23 cellular contexts compared by ENCODE assay signal in genomic region chr1:43251024-43251423, GRCh38. TPM values are rescaled to one million over a fixed set of nuclear protein-coding genes. Genes with fewer than 3 reads are reported as not detected.
A peak's percentile ranks its signal among the peaks of the same experiment; 100 is the strongest.
DNase-seq lines count a peak whose midpoint lies in the region; ATAC-seq, FAIRE-seq and TF ChIP-seq lines count a peak whose summit lies in the region.
"Had no signal": no experiment of that assay in that cellular context is flagged by ENCODE, and none has a peak within 500 bp of the region (broad histone marks: within the 10 kb centered on the region; RNA-seq: fewer than 3 reads in every experiment).

No MANE protein-coding gene starts in this region.

- no peak overlapping the region for H3K23ac ChIP-seq in H1 (ENCODE audit: insufficient read length)

- H4K20me1 ChIP-seq in H1 (replicated peaks in 1 of 2; ENCODE audit: control insufficient read depth in 1 of 2, insufficient read depth in 2 of 2, low read length in 2 of 2) = no peaks in the 10 kb centered on the region

- H2BK20ac ChIP-seq in H1 (ENCODE audit: low read length) = no peak overlapping the region

- CTCF ChIA-PET in activated CD8-positive, alpha-beta T cell treated with anti-CD3 and anti-CD28 coated beads, Interleukin-2, amount 10 ng/mL, durations not matched to agents 7 days and 5 days (lab: Charles Lee) = interaction anchor here (0.7 kb wide), 1 partner anchor 104 kb away, joined by 3 read pairs; no protein-coding TSS in a partner anchor
- CTCF ChIA-PET in activated CD8-positive, alpha-beta T cell treated with anti-CD3 and anti-CD28 coated beads for 36 hours (lab: Charles Lee) = no interaction called here
- CTCF ChIA-PET in H1 (lab: Charles Lee; ENCODE audit: partially characterized antibody) = interaction anchor here (2.8 kb wide), 1 partner anchor 12 kb away, joined by 7 read pairs; no protein-coding TSS in a partner anchor

- POLR2A ChIA-PET in activated CD8-positive, alpha-beta T cell treated with anti-CD3 and anti-CD28 coated beads, Interleukin-2, amount 10 ng/mL, durations not matched to agents 7 days and 5 days (lab: Charles Lee) = no interaction called here
- POLR2A ChIA-PET in activated CD8-positive, alpha-beta T cell treated with anti-CD3 and anti-CD28 coated beads for 36 hours (lab: Charles Lee) = no interaction called here
- POLR2A ChIA-PET in H1 (lab: Charles Lee; ENCODE audit: partially characterized antibody) = no interaction called here

- TF ChIP-seq POLR2A in H1 (IDR thresholded peaks at IDR 0.05; ENCODE audit: control extremely low read depth in 1 of 2, low read depth in 2 of 2, low read length in 2 of 2) = no peak

- H3K79me2 ChIP-seq in H1 (ENCODE audit: control insufficient read depth in 1 of 2, insufficient read depth in 2 of 2, low read length in 2 of 2) = no peaks in the 10 kb centered on the region

- no peak overlapping the region for H3K4me2 ChIP-seq in H1 (ENCODE audit: insufficient read depth in 1 of 2, low read depth in 2 of 2, low read length in 2 of 2)

- intact Hi-C loops in activated CD8-positive, alpha-beta T cell treated with anti-CD3 and anti-CD28 coated beads for 36 hours (cut with micrococcal nuclease) = no loop called here

- no peaks in the 10 kb centered on the region for H3K27me3 ChIP-seq in H1 (replicated peaks in 1 of 4; ENCODE audit: control insufficient read depth in 3 of 4, extremely low read depth in 1 of 4, insufficient read depth in 3 of 4, low read length in 3 of 4)

- 83% methylated on average over 5 of the region's 5 CpGs; no CpG with 5 or more reads in 1 of the 2 experiments for WGBS in H1 (ENCODE audit: extremely low coverage in 1 of 2, insufficient coverage in 1 of 2, insufficient read length in 1 of 2, insufficient replicate concordance in 2 of 2, low coverage in 1 of 2, low lambda C conversion rate in 2 of 2, missing lambda C conversion rate in 1 of 2), 2 experiments

- no peak overlapping the region for H2AFZ ChIP-seq in H1 (ENCODE audit: low read length)

- no peak overlapping the region for H3K27ac Mint-ChIP-seq in activated CD8-positive, alpha-beta T cell treated with anti-CD3 and anti-CD28 coated beads, Interleukin-2, amount 10 ng/mL, durations not matched to agents 7 days and 5 days
- no peak overlapping the region for H3K27ac Mint-ChIP-seq in activated CD8-positive, alpha-beta T cell treated with anti-CD3 and anti-CD28 coated beads for 36 hours
- H3K27ac Mint-ChIP-seq: CD14-positive monocyte; CD8-positive, alpha-beta T cell had no signal

- no peak overlapping the region for H2BK5ac ChIP-seq in H1 (ENCODE audit: low read depth, low read length)

- H4K5ac ChIP-seq in H1 (ENCODE audit: insufficient read length, low read depth, low read length) = no peak overlapping the region

- peaks cover 26% of the 10 kb centered on the region for H3K27me3 Mint-ChIP-seq in activated CD8-positive, alpha-beta T cell treated with anti-CD3 and anti-CD28 coated beads, Interleukin-2, amount 10 ng/mL, durations not matched to agents 7 days and 5 days (ENCODE audit: low read depth)
- H3K27me3 Mint-ChIP-seq in activated CD8-positive, alpha-beta T cell treated with anti-CD3 and anti-CD28 coated beads for 36 hours = peaks cover 6% of the 10 kb centered on the region

- no peaks in the 10 kb centered on the region for H3K36me3 ChIP-seq in H1 (ENCODE audit: control insufficient read depth in 2 of 4, insufficient read depth in 4 of 4, low read length in 3 of 4)

- H3K36me3 Mint-ChIP-seq in activated CD8-positive, alpha-beta T cell treated with anti-CD3 and anti-CD28 coated beads, Interleukin-2, amount 10 ng/mL, durations not matched to agents 7 days and 5 days (ENCODE audit: low read depth) = peaks cover 2% of the 10 kb centered on the region
- no peaks in the 10 kb centered on the region for H3K36me3 Mint-ChIP-seq in activated CD8-positive, alpha-beta T cell treated with anti-CD3 and anti-CD28 coated beads for 36 hours (ENCODE audit: low read depth)
- H3K36me3 Mint-ChIP-seq: CD14-positive monocyte; CD8-positive, alpha-beta T cell had no signal

- H3K9me3 ChIP-seq in H1 (ENCODE audit: insufficient read depth in 2 of 2, low read depth in 1 of 2, low read length in 1 of 2) = peaks cover 21 to 45% of the 10 kb centered on the region in 2 experiments

- H3K14ac ChIP-seq in H1 (ENCODE audit: insufficient read length) = no peak overlapping the region

- no peak for ATAC-seq in activated CD8-positive, alpha-beta T cell treated with anti-CD3 and anti-CD28 coated beads, Interleukin-2, amount 10 ng/mL, durations not matched to agents 7 days and 5 days
- ATAC-seq in activated CD8-positive, alpha-beta T cell treated with anti-CD3 and anti-CD28 coated beads for 36 hours = no peak
- ATAC-seq in omental fat pad (ENCODE audit: low FRiP score) = no peak
- ATAC-seq: CD8-positive, alpha-beta T cell; HCT116 had no signal

- H3K4me3 Mint-ChIP-seq in activated CD8-positive, alpha-beta T cell treated with anti-CD3 and anti-CD28 coated beads, Interleukin-2, amount 10 ng/mL, durations not matched to agents 7 days and 5 days = no peak overlapping the region
- H3K4me3 Mint-ChIP-seq in activated CD8-positive, alpha-beta T cell treated with anti-CD3 and anti-CD28 coated beads for 36 hours = no peak overlapping the region
- H3K4me3 Mint-ChIP-seq: CD14-positive monocyte; CD8-positive, alpha-beta T cell had no signal

- no peak for FAIRE-seq in H1 (lab: Jason Lieb, UNC)
- FAIRE-seq: D721Med, GM12892 had no signal

- no peak overlapping the region for H3K9ac ChIP-seq in H1 (replicated peaks in 1 of 4; ENCODE audit: extremely low read depth in 1 of 4, low read depth in 3 of 4, low read length in 3 of 4)

- no peak for TF ChIP-seq RAD21 in H1 (IDR thresholded peaks at IDR 0.05 in 1 of 2, conservative IDR thresholded peaks at IDR 0.05 in 1 of 2; ENCODE audit: low read depth in 2 of 2, low read length in 2 of 2)

- DNase-seq in activated CD8-positive, alpha-beta T cell treated with anti-CD3 and anti-CD28 coated beads, Interleukin-2, amount 10 ng/mL, durations not matched to agents 7 days and 5 days = peak; percentile 7
- DNase-seq in activated CD8-positive, alpha-beta T cell treated with anti-CD3 and anti-CD28 coated beads for 36 hours = no peak
- no peak for DNase-seq in H1 (ENCODE audit: low read depth in 1 of 2, low spot score in 2 of 2)
- peak; percentile 14 for DNase-seq in mesenteric fat pad (ENCODE audit: low spot score)
- peak; percentile 18 for DNase-seq in ureter (ENCODE audit: low spot score)
- no peak for DNase-seq in stimulated activated naive CD4-positive, alpha-beta T cell (lab: John Stamatoyannopoulos, UW)
- no peak for DNase-seq in T1000 (lab: John Stamatoyannopoulos, UW)
- no peak for DNase-seq in omental fat pad (ENCODE audit: low spot score)
- DNase-seq: COR-L47, DMS153, DND-41, GDM1, IMR-90 had no signal

- TF ChIP-seq EP300 in H1 (IDR thresholded peaks at IDR 0.05; ENCODE audit: borderline replicate concordance in 1 of 2, low read depth in 2 of 2, low read length in 2 of 2) = no peak

- no peak overlapping the region for H3K56ac ChIP-seq in H1 (replicated peaks; ENCODE audit: insufficient read length, low read depth, low read length)

- H2BK12ac ChIP-seq in H1 (ENCODE audit: low read depth, low read length) = no peak overlapping the region

- H2BK120ac ChIP-seq in H1 (replicated peaks; ENCODE audit: low read depth, low read length) = no peak overlapping the region

- H3K9me3 Mint-ChIP-seq in activated CD8-positive, alpha-beta T cell treated with anti-CD3 and anti-CD28 coated beads, Interleukin-2, amount 10 ng/mL, durations not matched to agents 7 days and 5 days (ENCODE audit: insufficient read depth) = peaks cover 9% of the 10 kb centered on the region
- H3K9me3 Mint-ChIP-seq in activated CD8-positive, alpha-beta T cell treated with anti-CD3 and anti-CD28 coated beads for 36 hours = no peaks in the 10 kb centered on the region
- H3K9me3 Mint-ChIP-seq: CD8-positive, alpha-beta T cell had no signal

- no peaks in the 10 kb centered on the region for H3K79me1 ChIP-seq in H1 (ENCODE audit: low read depth, low read length)

- no peak overlapping the region for H2AK5ac ChIP-seq in H1 (ENCODE audit: low read depth, low read length)

- H3K4ac ChIP-seq in H1 (replicated peaks; ENCODE audit: insufficient read length, low read depth, low read length) = no peak overlapping the region

- H3K27ac ChIP-seq in H1 (ENCODE audit: low read depth, low read length) = no peak overlapping the region
- H3K27ac ChIP-seq: 22Rv1, HL-60 had no signal

- peak overlapping the region; percentile 51; the same call in 1 of the 2 replicates for H4K8ac ChIP-seq in H1 (ENCODE audit: extremely low read depth, insufficient read depth, low read length)

- no peaks in the 10 kb centered on the region for H3K4me1 ChIP-seq in H1 (replicated peaks in 1 of 4; ENCODE audit: control insufficient read depth in 3 of 4, insufficient read depth in 4 of 4, low read length in 3 of 4)

- no peak overlapping the region for H3K4me3 ChIP-seq in H1 (ENCODE audit: extremely low read depth in 1 of 4, insufficient read depth in 2 of 4, low read depth in 3 of 4, low read length in 4 of 4)

- no peaks in the 10 kb centered on the region for H3K23me2 ChIP-seq in H1 (ENCODE audit: low read depth, low read length)

- H3K4me1 Mint-ChIP-seq in activated CD8-positive, alpha-beta T cell treated with anti-CD3 and anti-CD28 coated beads, Interleukin-2, amount 10 ng/mL, durations not matched to agents 7 days and 5 days (ENCODE audit: low read depth) = no peaks in the 10 kb centered on the region
- H3K4me1 Mint-ChIP-seq in activated CD8-positive, alpha-beta T cell treated with anti-CD3 and anti-CD28 coated beads for 36 hours (ENCODE audit: low read depth) = no peaks in the 10 kb centered on the region
- H3K4me1 Mint-ChIP-seq: CD14-positive monocyte had no signal

- H4K91ac ChIP-seq in H1 (replicated peaks; ENCODE audit: insufficient read length, low read length) = no peak overlapping the region

- no peak overlapping the region for H3K18ac ChIP-seq in H1 (ENCODE audit: extremely low read depth, low read length)

- H2BK15ac ChIP-seq in H1 (ENCODE audit: low read length) = no peak overlapping the region

- no peak for TF ChIP-seq CTCF in activated CD8-positive, alpha-beta T cell treated with anti-CD3 and anti-CD28 coated beads for 36 hours (IDR thresholded peaks at IDR 0.05)
- TF ChIP-seq CTCF in H1 (IDR thresholded peaks at IDR 0.05; ENCODE audit: control extremely low read depth in 1 of 3, insufficient read depth in 1 of 3, low read depth in 1 of 3, low read length in 3 of 3) = no peak
- no peak for TF ChIP-seq CTCF in omental fat pad (IDR thresholded peaks at IDR 0.05)

RNA-seq across cellular contexts. Expression of gene TMEM125, which starts 18.8 kb away (rescaled TPM):
- not detected for total RNA-seq in activated CD8-positive, alpha-beta T cell treated with anti-CD3 and anti-CD28 coated beads, Interleukin-2, amount 10 ng/mL, durations not matched to agents 7 days and 5 days
- total RNA-seq in activated CD8-positive, alpha-beta T cell treated with anti-CD3 and anti-CD28 coated beads for 36 hours = under 1 TPM in 1 of 2 experiments, not detected in 1; 0.81 TPM
- total RNA-seq in H1 (2021; fragmentation: NEBNext Ultra II Directional; extraction: Animal tissue kit (Norgen Biotek cat#: 25700)) = 24.6 and 26.5 TPM in 2 replicates
- 46.7 and 54.2 TPM in 2 replicates for polyA plus RNA-seq in H1 (2011; rRNA removed)
- polyA plus RNA-seq in H1 (2011; cell fraction: cytosol; rRNA removed) = 46.6 TPM
- 76.7 TPM for polyA plus RNA-seq in H1 (2011; cell fraction: nucleus; rRNA removed)
- 14.5 to 42.9 TPM (median 25.8 TPM) in 4 replicates for polyA plus RNA-seq in H1 (2012, experiment 1 of 2)
- 26.3 TPM for polyA plus RNA-seq in H1 (2012, experiment 2 of 2)
- 15.4 TPM for polyA plus RNA-seq in H1 (2013, experiment 1 of 2)
- polyA plus RNA-seq in H1 (2013, experiment 2 of 2) = 16.1 TPM
- polyA minus RNA-seq in H1 (2011; rRNA and poly(A)+ RNA removed) = 22.8 and 31.0 TPM in 2 replicates
- polyA minus RNA-seq in H1 (2011; cell fraction: cytosol; rRNA and poly(A)+ RNA removed) = 25.0 TPM
- polyA minus RNA-seq in H1 (2011; cell fraction: nucleus; rRNA and poly(A)+ RNA removed) = 20.6 TPM
- total RNA-seq in mesenteric fat pad (not detected), ureter (12.1 TPM), omental fat pad (1 to 10 TPM in 1 of 4 donors, under 1 TPM in 1, not detected in 2; 0.24 to 1.0 TPM)
- total RNA-seq: A673; CD8-positive, alpha-beta T cell; H4 had no signal
- polyA plus RNA-seq: CD14-positive monocyte had no signal

RNA-seq across cellular contexts. Expression of gene C1orf210, which starts 34.4 kb away (rescaled TPM):
- total RNA-seq in activated CD8-positive, alpha-beta T cell treated with anti-CD3 and anti-CD28 coated beads, Interleukin-2, amount 10 ng/mL, durations not matched to agents 7 days and 5 days = not detected
- not detected for total RNA-seq in activated CD8-positive, alpha-beta T cell treated with anti-CD3 and anti-CD28 coated beads for 36 hours
- total RNA-seq in H1 (2021; fragmentation: NEBNext Ultra II Directional; extraction: Animal tissue kit (Norgen Biotek cat#: 25700)) = 10.6 and 12.0 TPM in 2 replicates
- polyA plus RNA-seq in H1 (2011; rRNA removed) = 27.9 and 29.9 TPM in 2 replicates
- 25.0 TPM for polyA plus RNA-seq in H1 (2011; cell fraction: cytosol; rRNA removed)
- polyA plus RNA-seq in H1 (2011; cell fraction: nucleus; rRNA removed) = 10.0 TPM
- polyA plus RNA-seq in H1 (2012, experiment 1 of 2) = 10.1 to 12.6 TPM (median 10.7 TPM) in 4 replicates
- 13.0 TPM for polyA plus RNA-seq in H1 (2012, experiment 2 of 2)
- 13.8 TPM for polyA plus RNA-seq in H1 (2013, experiment 1 of 2)
- polyA plus RNA-seq in H1 (2013, experiment 2 of 2) = 16.0 TPM
- polyA minus RNA-seq in H1 (2011; rRNA and poly(A)+ RNA removed) = 14.1 and 15.4 TPM in 2 replicates
- 5.4 TPM for polyA minus RNA-seq in H1 (2011; cell fraction: cytosol; rRNA and poly(A)+ RNA removed)
- polyA minus RNA-seq in H1 (2011; cell fraction: nucleus; rRNA and poly(A)+ RNA removed) = 5.0 TPM
- total RNA-seq in mesenteric fat pad = not detected
- 12.0 TPM for total RNA-seq in ureter
- total RNA-seq in omental fat pad = not detected
- total RNA-seq: A673; CD8-positive, alpha-beta T cell; H4; IMR-90 had no signal
- polyA plus RNA-seq: BJ, CD14-positive monocyte, IMR-90 had no signal

RNA-seq across cellular contexts. Expression of gene TIE1, which starts 49.8 kb away (rescaled TPM):
- 1 to 10 TPM in 1 of 2 experiments, under 1 TPM in 1; 0.53 to 1.3 TPM for total RNA-seq in activated CD8-positive, alpha-beta T cell treated with anti-CD3 and anti-CD28 coated beads, Interleukin-2, amount 10 ng/mL, durations not matched to agents 7 days and 5 days
- under 1 TPM in 1 of 2 experiments, not detected in 1; 0.25 TPM for total RNA-seq in activated CD8-positive, alpha-beta T cell treated with anti-CD3 and anti-CD28 coated beads for 36 hours
- 2.2 and 2.7 TPM in 2 replicates for total RNA-seq in H1 (2021; fragmentation: NEBNext Ultra II Directional; extraction: Animal tissue kit (Norgen Biotek cat#: 25700))
- 0.74 and 1.5 TPM in 2 replicates for polyA plus RNA-seq in H1 (2011; rRNA removed)
- polyA plus RNA-seq in H1 (2011; cell fraction: cytosol; rRNA removed) = 1.2 TPM
- polyA plus RNA-seq in H1 (2011; cell fraction: nucleus; rRNA removed) = 3.8 TPM
- 1.1 to 1.7 TPM (median 1.6 TPM) in 4 replicates for polyA plus RNA-seq in H1 (2012, experiment 1 of 2)
- 1.4 TPM for polyA plus RNA-seq in H1 (2012, experiment 2 of 2)
- polyA plus RNA-seq in H1 (2013, experiment 1 of 2) = 5.6 TPM
- 4.5 TPM for polyA plus RNA-seq in H1 (2013, experiment 2 of 2)
- polyA minus RNA-seq in H1 (2011; rRNA and poly(A)+ RNA removed) = 1.7 and 1.9 TPM in 2 replicates
- polyA minus RNA-seq in H1 (2011; cell fraction: cytosol; rRNA and poly(A)+ RNA removed) = 5.9 TPM
- polyA minus RNA-seq in H1 (2011; cell fraction: nucleus; rRNA and poly(A)+ RNA removed) = 3.0 TPM
- total RNA-seq in mesenteric fat pad (42.6 TPM), ureter (21.4 TPM), omental fat pad (100 to 1,000 TPM in 1 of 4 donors, 10 to 100 TPM in 3; 15.2 to 156 (median 44.6) TPM)
- total RNA-seq: A673; CD8-positive, alpha-beta T cell had no signal
- polyA plus RNA-seq: BJ, CD14-positive monocyte had no signal

Comparison
In these comparisons a context has a peak if more than half of its experiments do, and no peak if none do; other contexts are left out.
1. DNase-seq: peak in activated CD8-positive, alpha-beta T cell treated with anti-CD3 and anti-CD28 coated beads, Interleukin-2, amount 10 ng/mL, durations not matched to agents 7 days and 5 days (single experiment), mesenteric fat pad (single experiment) and ureter (single experiment); none in activated CD8-positive, alpha-beta T cell treated with anti-CD3 and anti-CD28 coated beads for 36 hours (single experiment), H1 (0 of 2), stimulated activated naive CD4-positive, alpha-beta T cell (0 of 6), T1000 (single experiment) and omental fat pad (single experiment).